In the genomic region with DNA sequence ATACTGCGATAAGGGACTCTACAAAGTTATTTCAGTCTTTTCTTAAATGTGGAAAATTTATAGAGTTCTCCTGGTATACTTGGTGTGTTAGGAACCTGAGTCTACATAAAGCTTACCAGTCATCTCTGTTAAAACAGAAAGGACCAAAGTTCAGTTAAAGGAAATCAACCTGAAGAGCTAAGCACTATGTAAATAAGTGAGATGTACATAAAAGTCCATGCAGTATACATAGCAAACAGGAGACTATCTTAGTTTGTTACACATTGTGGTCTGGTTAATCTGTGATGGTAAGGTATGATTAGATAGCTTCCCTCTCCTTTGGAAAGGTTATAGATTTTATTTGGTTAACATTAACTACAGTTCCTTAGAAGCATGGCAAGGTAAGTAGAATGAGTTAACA, we compare ENCODE assay signal across 20 cellular contexts.
DNase-seq lines count a peak whose midpoint lies in the region; ATAC-seq, FAIRE-seq and TF ChIP-seq lines count a peak whose summit lies in the region.
"Had no signal": no experiment of that assay in that cellular context is flagged by ENCODE, and none has a peak within 500 bp of the region (broad histone marks: within the 10 kb centered on the region; RNA-seq: fewer than 3 reads in every experiment).

No MANE protein-coding gene starts in this region.

- no peak overlapping the region for H3K9ac ChIP-seq in neural progenitor cell
- H3K9ac ChIP-seq: BLaER1 treated with 17β-estradiol and CSF1 and Interleukin-3, amounts not matched to agents 10 nM and 100 nM; KMS-11 had no signal

- H3K4me1 ChIP-seq in right lobe of liver, result peaks cover 0 to 9% (median 4%) of the 10 kb centered on the region in 4 donors
- H3K4me1 ChIP-seq in neural progenitor cell, result no peaks in the 10 kb centered on the region
- H3K4me1 ChIP-seq: BLaER1 treated with 17β-estradiol and CSF1 and Interleukin-3, amounts not matched to agents 10 nM and 100 nM had no signal

- ATAC-seq in right lobe of liver, result peak; percentile 76 to 94 (median 82)

- no peak for TF ChIP-seq POLR2A in right lobe of liver (IDR thresholded peaks at IDR 0.05)

- peaks cover 5% of the 10 kb centered on the region for H3K4me1 Mint-ChIP-seq in neural progenitor cell

- H3K9me3 ChIP-seq in right lobe of liver (no peaks in the 10 kb centered on the region), neural progenitor cell (ENCODE audit: low read depth) (no peaks in the 10 kb centered on the region)
- H3K9me3 ChIP-seq: BLaER1 treated with 17β-estradiol and CSF1 and Interleukin-3, amounts not matched to agents 10 nM and 100 nM had no signal

- H3K4me3 ChIP-seq in right lobe of liver (no peak overlapping the region), brain microvascular endothelial cell (ENCODE audit: low read depth, low read length) (no peak overlapping the region), neural progenitor cell (no peak overlapping the region)
- H3K4me3 ChIP-seq: BLaER1 treated with 17β-estradiol and CSF1 and Interleukin-3, amounts not matched to agents 10 nM and 100 nM; SK-N-MC had no signal

- peaks cover 2% of the 10 kb centered on the region for H3K79me2 ChIP-seq in neural progenitor cell (ENCODE audit: low read depth)

- H3K4me3 Mint-ChIP-seq in neural progenitor cell, result no peak overlapping the region
- H3K4me3 Mint-ChIP-seq: CD8-positive, alpha-beta memory T cell had no signal

- H3F3A ChIP-seq in neural progenitor cell (ENCODE audit: low read depth), result no peaks in the 10 kb centered on the region

- no peak overlapping the region for H3K27ac Mint-ChIP-seq in neural progenitor cell
- H3K27ac Mint-ChIP-seq: CD8-positive, alpha-beta memory T cell had no signal

- H3K27me3 ChIP-seq in right lobe of liver (no peaks in the 10 kb centered on the region), brain microvascular endothelial cell (replicated peaks) (no peaks in the 10 kb centered on the region), neural progenitor cell (no peaks in the 10 kb centered on the region)
- H3K27me3 ChIP-seq: BLaER1 treated with 17β-estradiol and CSF1 and Interleukin-3, amounts not matched to agents 10 nM and 100 nM had no signal

- in situ Hi-C loops in brain microvascular endothelial cell (cut with HindIII; ENCODE audit: low pct_ligation_motif_present, low sequenced_read_pairs), result no loop called here

- H3K4me2 ChIP-seq in neural progenitor cell, result no peak overlapping the region
- H3K4me2 ChIP-seq: BLaER1 treated with 17β-estradiol and CSF1 and Interleukin-3, amounts not matched to agents 10 nM and 100 nM; KMS-11 had no signal

- WGBS in right lobe of liver (ENCODE audit: insufficient coverage, low coverage, low lambda C conversion rate, missing lambda C conversion rate), result 91% methylated on average over 1 of the region's 1 CpG

- H3K36me3 ChIP-seq in right lobe of liver (no peaks in the 10 kb centered on the region), brain microvascular endothelial cell (replicated peaks) (no peaks in the 10 kb centered on the region), neural progenitor cell (peaks cover 7% of the 10 kb centered on the region)

- TF ChIP-seq CTCF in right lobe of liver (IDR thresholded peaks at IDR 0.05), result no peak
- TF ChIP-seq CTCF in brain microvascular endothelial cell (IDR thresholded peaks at IDR 0.05; ENCODE audit: low read depth, low read length, missing control alignments), result no peak
- no peak for TF ChIP-seq CTCF in neural progenitor cell (IDR thresholded peaks at IDR 0.05)

- H3K9me3 Mint-ChIP-seq in neural progenitor cell, result no peaks in the 10 kb centered on the region
- H3K9me3 Mint-ChIP-seq: CD8-positive, alpha-beta memory T cell had no signal

- DNase-seq in DMS53 (lab: John Stamatoyannopoulos, UW) (peak; percentile 87), LoVo (ENCODE audit: low spot score) (peak; percentile 53), right lobe of liver (no peak), brain microvascular endothelial cell (no peak), neural progenitor cell (ENCODE audit: low spot score) (no peak)
- no peak for DNase-seq in activated CD8-positive, alpha-beta memory T cell treated with anti-CD3 and anti-CD28 coated beads, Interleukin-2, amount 50 U/mL, for 48 hours
- no peak for DNase-seq in activated CD4-positive, alpha-beta T cell treated with anti-CD3 and anti-CD28 coated beads, Interleukin-2, amount 50 U/mL, for 1 hour
- DNase-seq: CD8-positive, alpha-beta memory T cell; DND-41; GOT3; NCI-H1436; NCI-H1930; NCI-H345; NCI-H774; OCI-M1; SHP77 had no signal

- H2AFZ ChIP-seq in neural progenitor cell (replicated peaks), result no peak overlapping the region

- peaks cover 55% of the 10 kb centered on the region for H3K36me3 Mint-ChIP-seq in neural progenitor cell

- peak overlapping the region in 1 of 3 donors; percentile 15 for H3K27ac ChIP-seq in right lobe of liver
- H3K27ac ChIP-seq in brain microvascular endothelial cell, result no peak overlapping the region
- no peak overlapping the region for H3K27ac ChIP-seq in neural progenitor cell
- H3K27ac ChIP-seq: BLaER1 treated with 17β-estradiol and CSF1 and Interleukin-3, amounts not matched to agents 10 nM and 100 nM; KMS-11; SK-N-MC had no signal

- H3K27me3 Mint-ChIP-seq in neural progenitor cell (ENCODE audit: insufficient read depth, low read depth), result no peaks in the 10 kb centered on the region
- H3K27me3 Mint-ChIP-seq: CD8-positive, alpha-beta memory T cell had no signal

- H4K20me1 ChIP-seq in neural progenitor cell (ENCODE audit: low read depth), result peaks cover 8% of the 10 kb centered on the region

- intact Hi-C loops in right lobe of liver (cut with DNase I), result no loop called here

- FAIRE-seq in colon (lab: Jason Lieb, UNC), result peak; percentile 87

Comparison
In these comparisons a context has a peak if more than half of its experiments do, and no peak if none do; other contexts are left out.
1. DNase-seq: peak in DMS53 (single experiment) and LoVo (single experiment); none in right lobe of liver (0 of 3), activated CD8-positive, alpha-beta memory T cell treated with anti-CD3 and anti-CD28 coated beads, Interleukin-2, amount 50 U/mL, for 48 hours (single experiment), brain microvascular endothelial cell (single experiment), neural progenitor cell (single experiment) and activated CD4-positive, alpha-beta T cell treated with anti-CD3 and anti-CD28 coated beads, Interleukin-2, amount 50 U/mL, for 1 hour (single experiment).